In the genomic region with DNA sequence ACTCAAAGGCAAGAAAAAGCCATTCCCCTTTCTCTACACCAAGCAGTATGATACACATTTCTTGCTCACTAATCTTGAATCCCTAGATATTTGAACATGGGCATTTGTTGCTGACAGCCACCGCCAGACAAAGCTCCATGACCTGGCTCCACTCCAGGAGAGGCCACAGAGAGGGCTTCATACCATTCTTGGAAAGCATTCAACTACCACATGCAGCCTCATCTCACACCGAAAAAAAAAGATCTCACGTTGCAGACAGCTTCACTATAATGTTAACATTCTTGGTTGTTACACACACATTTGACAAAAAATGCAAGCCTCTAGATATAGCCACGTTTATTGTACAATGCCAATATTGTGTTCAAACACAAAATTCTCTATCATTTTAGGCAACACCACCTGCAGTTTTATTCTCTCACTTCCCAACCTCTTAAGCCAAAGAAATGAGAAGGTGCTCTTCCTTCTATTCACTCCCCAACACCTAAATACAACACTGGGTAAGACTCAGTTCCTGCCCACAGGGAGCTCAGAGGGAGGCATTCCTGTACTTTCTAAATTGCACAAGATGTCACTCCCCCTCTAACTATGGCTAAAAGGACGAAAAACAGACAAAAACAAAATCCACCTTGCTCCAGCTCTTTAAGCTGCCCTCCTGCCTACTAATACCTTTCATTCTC, we compare ENCODE assay signal across 11 cellular contexts.
DNase-seq lines count a peak whose midpoint lies in the region; ATAC-seq and TF ChIP-seq lines count a peak whose summit lies in the region.
"Had no signal": no experiment of that assay in that cellular context is flagged by ENCODE, and none has a peak within 500 bp of the region (broad histone marks: within the 10 kb centered on the region; RNA-seq: fewer than 3 reads in every experiment).

No MANE protein-coding gene starts in this region.

- H3K27me3 ChIP-seq in adrenal gland (no peaks in the 10 kb centered on the region), hepatocyte (no peaks in the 10 kb centered on the region), suprapubic skin (no peaks in the 10 kb centered on the region)
- H3K27me3 ChIP-seq: dorsolateral prefrontal cortex had no signal

- H3K4me2 ChIP-seq in hepatocyte: peak overlapping the region; percentile 39

- H3K27ac ChIP-seq in adrenal gland: no peak overlapping the region
- H3K27ac ChIP-seq in hepatocyte: no peak overlapping the region
- H3K27ac ChIP-seq in suprapubic skin: no peak overlapping the region

- TF ChIP-seq POLR2A in adrenal gland (IDR thresholded peaks at IDR 0.05) (no peak), suprapubic skin (IDR thresholded peaks at IDR 0.05) (no peak)

- no peaks in the 10 kb centered on the region for H4K20me1 ChIP-seq in hepatocyte (ENCODE audit: insufficient read depth, poor library complexity, severe bottlenecking)

- H2AFZ ChIP-seq in hepatocyte: no peak overlapping the region

- no peaks in the 10 kb centered on the region for H3K9me3 ChIP-seq in adrenal gland (replicated peaks in 1 of 3)
- H3K9me3 ChIP-seq in hepatocyte (ENCODE audit: low read depth): no peaks in the 10 kb centered on the region
- H3K9me3 ChIP-seq in suprapubic skin: no peaks in the 10 kb centered on the region

- H3K4me3 ChIP-seq in adrenal gland (no peak overlapping the region), hepatocyte (no peak overlapping the region), suprapubic skin (no peak overlapping the region)
- H3K4me3 ChIP-seq: dorsolateral prefrontal cortex had no signal

- no peak for TF ChIP-seq EP300 in suprapubic skin (IDR thresholded peaks at IDR 0.05)

- intact Hi-C loops in adrenal gland (cut with DNase I): no loop called here

- TF ChIP-seq CTCF in adrenal gland (IDR thresholded peaks at IDR 0.05): no peak
- no peak for TF ChIP-seq CTCF in hepatocyte (IDR thresholded peaks at IDR 0.05; ENCODE audit: poor library complexity)
- no peak for TF ChIP-seq CTCF in suprapubic skin (IDR thresholded peaks at IDR 0.05)

- no peaks in the 10 kb centered on the region for H3K36me3 ChIP-seq in adrenal gland (replicated peaks in 1 of 2)
- H3K36me3 ChIP-seq in hepatocyte (replicated peaks; ENCODE audit: insufficient read depth, low read depth): no peaks in the 10 kb centered on the region
- H3K36me3 ChIP-seq in suprapubic skin: no peaks in the 10 kb centered on the region

- 37 to 46% (median 41%) methylated on average over 5 of the region's 5 CpGs for WGBS in adrenal gland, 4 donors
- 32% methylated on average over 5 of the region's 5 CpGs for WGBS in hepatocyte (ENCODE audit: low lambda C conversion rate, missing lambda C conversion rate)
- WGBS in suprapubic skin: 33% methylated on average over 5 of the region's 5 CpGs

- DNase-seq in AG08395 (ENCODE audit: low spot score) (peak; percentile 21), NCI-H1092 (lab: John Stamatoyannopoulos, UW) (peak; percentile 60), adrenal gland (peak in 5 of 7 donors; percentile 13 to 73 (median 47)), hepatocyte (ENCODE audit: low spot score) (peak; percentile 55), NCI-H146 (lab: John Stamatoyannopoulos, UW) (no peak), GM19240 (ENCODE audit: insufficient read length, low spot score) (no peak), suprapubic skin (ENCODE audit: low spot score in 2 of 2) (no peak)
- DNase-seq: activated CD8-positive, alpha-beta memory T cell treated with anti-CD3 and anti-CD28 coated beads, Interleukin-2, amount 10 ng/mL, durations not matched to agents 7 days and 5 days; stimulated activated CD4-positive, alpha-beta T cell treated with anti-CD3 and anti-CD28 coated beads, Interleukin-2, amount 100 ng/mL, for 24 hours had no signal

- peaks cover 65% of the 10 kb centered on the region for H3K79me2 ChIP-seq in hepatocyte

- no peaks in the 10 kb centered on the region for H3K9me2 ChIP-seq in hepatocyte (replicated peaks; ENCODE audit: insufficient read depth)

- H3K4me1 ChIP-seq in adrenal gland (replicated peaks in 1 of 2) (peaks cover 0 to 11% of the 10 kb centered on the region in 2 donors), hepatocyte (ENCODE audit: insufficient read depth) (peaks cover 23% of the 10 kb centered on the region), suprapubic skin (peaks cover 9% of the 10 kb centered on the region)

- no peak for ATAC-seq in HG02981 (IDR thresholded peaks at IDR 0.05; ENCODE audit: unreplicated experiment)
- ATAC-seq: activated CD8-positive, alpha-beta memory T cell treated with anti-CD3 and anti-CD28 coated beads, Interleukin-2, amount 10 ng/mL, durations not matched to agents 7 days and 5 days had no signal

Comparison
In these comparisons a context has a peak if more than half of its experiments do, and no peak if none do; other contexts are left out.
1. DNase-seq: peak in AG08395 (single experiment), NCI-H1092 (single experiment), adrenal gland (5 of 7) and hepatocyte (single experiment); none in NCI-H146 (single experiment), GM19240 (single experiment) and suprapubic skin (0 of 2).